Comparison of ENCODE assay signal across 26 cellular contexts in genomic region chr4:162853788-162854187, GRCh38.
"Had no signal": no experiment of that assay in that cellular context is flagged by ENCODE, and none has a peak within 500 bp of the region (broad histone marks: within the 10 kb centered on the region; RNA-seq: fewer than 3 reads in every experiment).

No MANE protein-coding gene starts in this region.

- H3K4me1 ChIP-seq: left ventricle myocardium inferior, prostate gland, stomach, tibial artery, upper lobe of right lung had no signal

- H3K27me3 Mint-ChIP-seq: natural killer cell treated with Interleukin-12 subunit alpha and Interleukin-12 subunit beta and Interleukin-15 and Interleukin-18, amount 100 ng/mL, for 72 hours; stimulated activated naive B cell treated with anti-CD40 and anti-IgM and Interleukin-4, amounts not matched to agents 10 μg/mL and 1 μg/mL and 100 μg/mL, for 72 hours had no signal

- H3K27ac ChIP-seq: left ventricle myocardium inferior, ovary, prostate gland, skin epidermis, stomach, thoracic aorta, tibial artery, upper lobe of right lung had no signal

- H3K4me1 Mint-ChIP-seq: naive thymus-derived CD4-positive, alpha-beta T cell had no signal

- H3K9me3 ChIP-seq: left ventricle myocardium inferior, mucosa of descending colon, ovary, prostate gland, stomach, thoracic aorta, tibial artery, upper lobe of right lung had no signal

- H3K36me3 ChIP-seq: left ventricle myocardium inferior, ovary, prostate gland, stomach, thoracic aorta, tibial artery, upper lobe of right lung had no signal

- DNase-seq: hypothalamus; islet precursor cell; left ventricle myocardium inferior; midbrain; mucosa of descending colon; naive thymus-derived CD4-positive, alpha-beta T cell; ovary; posterior cingulate gyrus; retina; right cardiac atrium; stimulated activated CD4-positive, alpha-beta T cell treated with anti-CD3 and anti-CD28 coated beads, Interleukin-12 subunit alpha, Interleukin-12 subunit beta, amount 100 ng/mL, for 4 hours; stimulated activated CD4-positive, alpha-beta T cell treated with anti-CD3 and anti-CD28 coated beads, Interleukin-15, amount 100 ng/mL, for 24 hours; stimulated activated CD4-positive, alpha-beta T cell treated with anti-CD3 and anti-CD28 coated beads, Interleukin-2, amount 100 ng/mL, for 24 hours; stimulated activated CD4-positive, alpha-beta T cell treated with anti-CD3 and anti-CD28 coated beads, Interleukin-4, amount 100 ng/mL, for 1 hour; stimulated activated naive B cell treated with anti-CD40 and anti-IgM and Interleukin-4, amounts not matched to agents 10 μg/mL and 1 μg/mL and 100 μg/mL, for 72 hours; stimulated activated naive CD8-positive, alpha-beta T cell treated with anti-CD3 and anti-CD28 coated beads, Interleukin-15, Interleukin-2, amounts not matched to agents 100 U/mL and 50 U/mL, for 24 hours; stomach; tibial artery; trophoblast cell; upper lobe of right lung had no signal

- H3K4me3 ChIP-seq: left ventricle myocardium inferior, lung, mucosa of descending colon, ovary, prostate gland, skin epidermis, stomach, thoracic aorta, tibial artery, upper lobe of right lung had no signal

- H3K9me3 Mint-ChIP-seq: memory B cell; stimulated activated naive B cell treated with anti-CD40 and anti-IgM and Interleukin-4, amounts not matched to agents 10 μg/mL and 1 μg/mL and 100 μg/mL, for 72 hours had no signal

- H3K4me3 Mint-ChIP-seq: memory B cell; naive thymus-derived CD4-positive, alpha-beta T cell; natural killer cell treated with Interleukin-12 subunit alpha and Interleukin-12 subunit beta and Interleukin-15 and Interleukin-18, amount 100 ng/mL, for 72 hours; stimulated activated naive B cell treated with anti-CD40 and anti-IgM and Interleukin-4, amounts not matched to agents 10 μg/mL and 1 μg/mL and 100 μg/mL, for 72 hours had no signal

- H3K36me3 Mint-ChIP-seq: memory B cell; naive thymus-derived CD4-positive, alpha-beta T cell; natural killer cell treated with Interleukin-12 subunit alpha and Interleukin-12 subunit beta and Interleukin-15 and Interleukin-18, amount 100 ng/mL, for 72 hours; stimulated activated naive B cell treated with anti-CD40 and anti-IgM and Interleukin-4, amounts not matched to agents 10 μg/mL and 1 μg/mL and 100 μg/mL, for 72 hours had no signal

- H3K27me3 ChIP-seq: ovary, stomach, tibial artery, upper lobe of right lung had no signal

- H3K27ac Mint-ChIP-seq: memory B cell; naive thymus-derived CD4-positive, alpha-beta T cell; natural killer cell treated with Interleukin-12 subunit alpha and Interleukin-12 subunit beta and Interleukin-15 and Interleukin-18, amount 100 ng/mL, for 72 hours; stimulated activated naive B cell treated with anti-CD40 and anti-IgM and Interleukin-4, amounts not matched to agents 10 μg/mL and 1 μg/mL and 100 μg/mL, for 72 hours had no signal
